In the genomic region with DNA sequence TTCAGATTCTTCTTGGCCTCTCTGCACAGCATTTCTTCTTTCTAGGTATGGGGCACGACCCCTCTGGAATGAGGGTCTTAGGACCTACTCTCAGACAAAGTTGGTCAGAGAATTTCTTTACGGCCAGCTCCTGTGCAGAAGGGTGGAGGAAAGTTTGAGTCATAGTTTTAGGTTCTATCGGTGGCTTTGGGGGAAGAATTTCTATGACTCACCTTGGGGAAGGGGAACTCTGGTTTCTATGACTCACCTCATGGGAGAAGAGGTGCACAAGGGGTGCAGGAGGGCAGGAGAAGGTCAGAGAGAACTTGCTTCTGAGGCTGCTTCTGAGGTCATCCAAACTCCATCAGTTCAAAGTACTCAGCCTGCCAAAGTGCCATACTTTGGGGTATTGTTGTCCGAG, we compare ENCODE assay signal across 9 cellular contexts. TPM values are rescaled to one million over a fixed set of nuclear protein-coding genes. Genes with fewer than 3 reads are reported as not detected.
DNase-seq lines count a peak whose midpoint lies in the region; ATAC-seq and TF ChIP-seq lines count a peak whose summit lies in the region.
"Had no signal": no experiment of that assay in that cellular context is flagged by ENCODE, and none has a peak within 500 bp of the region (broad histone marks: within the 10 kb centered on the region; RNA-seq: fewer than 3 reads in every experiment).

No MANE protein-coding gene starts in this region.

- H3K27me3 Mint-ChIP-seq in activated CD4-positive, alpha-beta memory T cell treated with anti-CD3 and anti-CD28 coated beads, Interleukin-2, amount 10 ng/mL, durations not matched to agents 7 days and 5 days: peaks cover 27% of the 10 kb centered on the region
- H3K27me3 Mint-ChIP-seq in T-helper 17 cell: peaks cover 47% of the 10 kb centered on the region

- no peaks in the 10 kb centered on the region for H3K4me1 ChIP-seq in body of pancreas

- H3K9me3 ChIP-seq in body of pancreas: no peaks in the 10 kb centered on the region
- H3K9me3 ChIP-seq in T-helper 17 cell (ENCODE audit: control insufficient read depth, low read length, poor library complexity, severe bottlenecking): no peaks in the 10 kb centered on the region
- H3K9me3 ChIP-seq: SJSA1 had no signal

- 43 to 51% methylated on average over 4 of the region's 4 CpGs for WGBS in body of pancreas, 2 donors

- TF ChIP-seq CTCF in body of pancreas (IDR thresholded peaks at IDR 0.05): no peak

- DNase-seq in activated CD4-positive, alpha-beta memory T cell treated with anti-CD3 and anti-CD28 coated beads, Interleukin-2, amount 10 ng/mL, durations not matched to agents 7 days and 5 days: peak; percentile 38
- DNase-seq in renal cortical epithelial cell (ENCODE audit: low read depth) (peak; percentile 88), body of pancreas (no peak), T-helper 17 cell (no peak), cerebellar nuclear complex (lab: John Stamatoyannopoulos, UW) (no peak), NCI-H748 treated with DMSO at 0.1 percent for 48 hours (lab: John Stamatoyannopoulos, UW) (no peak)

- no peaks in the 10 kb centered on the region for H3K36me3 Mint-ChIP-seq in activated CD4-positive, alpha-beta memory T cell treated with anti-CD3 and anti-CD28 coated beads, Interleukin-2, amount 10 ng/mL, durations not matched to agents 7 days and 5 days (ENCODE audit: low read depth)
- H3K36me3 Mint-ChIP-seq in T-helper 17 cell (ENCODE audit: low read depth): no peaks in the 10 kb centered on the region

- ATAC-seq in GM19043 (IDR thresholded peaks at IDR 0.05; ENCODE audit: low read depth, unreplicated experiment): peak; percentile 79
- ATAC-seq in HG03095 (IDR thresholded peaks at IDR 0.05; ENCODE audit: unreplicated experiment): peak; percentile 81
- ATAC-seq in body of pancreas: no peak
- no peak for ATAC-seq in T-helper 17 cell

- no peaks in the 10 kb centered on the region for H3K36me3 ChIP-seq in body of pancreas (replicated peaks in 1 of 2; ENCODE audit: insufficient read depth in 1 of 2, low read depth in 2 of 2)
- H3K36me3 ChIP-seq: SJSA1 had no signal

- H3K4me3 Mint-ChIP-seq in activated CD4-positive, alpha-beta memory T cell treated with anti-CD3 and anti-CD28 coated beads, Interleukin-2, amount 10 ng/mL, durations not matched to agents 7 days and 5 days: no peak overlapping the region
- no peak overlapping the region for H3K4me3 Mint-ChIP-seq in T-helper 17 cell

- no peak overlapping the region for H3K27ac ChIP-seq in body of pancreas
- H3K27ac ChIP-seq: SJSA1 had no signal

- H3K27me3 ChIP-seq in body of pancreas: no peaks in the 10 kb centered on the region
- H3K27me3 ChIP-seq: SJSA1 had no signal

- CTCF ChIA-PET in activated CD4-positive, alpha-beta memory T cell treated with anti-CD3 and anti-CD28 coated beads, Interleukin-2, amount 10 ng/mL, durations not matched to agents 7 days and 5 days (lab: Charles Lee): interaction anchor here (0.6 to 1.4 kb wide), 4 partner anchors 1015 to 1371 kb away, joined by 3 to 6 read pairs (median 4); a partner anchor contains a TSS

- no peaks in the 10 kb centered on the region for H3K9me3 Mint-ChIP-seq in activated CD4-positive, alpha-beta memory T cell treated with anti-CD3 and anti-CD28 coated beads, Interleukin-2, amount 10 ng/mL, durations not matched to agents 7 days and 5 days

- no peak for TF ChIP-seq POLR2A in body of pancreas (IDR thresholded peaks at IDR 0.05)

- peaks cover 17% of the 10 kb centered on the region for H3K4me1 Mint-ChIP-seq in activated CD4-positive, alpha-beta memory T cell treated with anti-CD3 and anti-CD28 coated beads, Interleukin-2, amount 10 ng/mL, durations not matched to agents 7 days and 5 days
- no peaks in the 10 kb centered on the region for H3K4me1 Mint-ChIP-seq in T-helper 17 cell

- H3K4me3 ChIP-seq in body of pancreas: no peak overlapping the region
- H3K4me3 ChIP-seq: SJSA1 had no signal

- intact Hi-C loops in body of pancreas (cut with DNase I): no loop called here

- H3K27ac Mint-ChIP-seq in activated CD4-positive, alpha-beta memory T cell treated with anti-CD3 and anti-CD28 coated beads, Interleukin-2, amount 10 ng/mL, durations not matched to agents 7 days and 5 days: peak overlapping the region; percentile 2
- no peak overlapping the region for H3K27ac Mint-ChIP-seq in T-helper 17 cell

- POLR2A ChIA-PET in activated CD4-positive, alpha-beta memory T cell treated with anti-CD3 and anti-CD28 coated beads, Interleukin-2, amount 10 ng/mL, durations not matched to agents 7 days and 5 days (lab: Charles Lee): no interaction called here

RNA-seq across cellular contexts. Expression of a gene that starts 2.5 kb away (rescaled TPM):
- not detected for total RNA-seq in activated CD4-positive, alpha-beta memory T cell treated with anti-CD3 and anti-CD28 coated beads, Interleukin-2, amount 10 ng/mL, durations not matched to agents 7 days and 5 days
- total RNA-seq in renal cortical epithelial cell (not detected in 2 replicates), body of pancreas (not detected), T-helper 17 cell (not detected)

Comparison
In these comparisons a context has a peak if more than half of its experiments do, and no peak if none do; other contexts are left out.
1. ATAC-seq: peak in GM19043 (single experiment) and HG03095 (single experiment); none in body of pancreas (single experiment) and T-helper 17 cell (single experiment).
2. DNase-seq: peak in activated CD4-positive, alpha-beta memory T cell treated with anti-CD3 and anti-CD28 coated beads, Interleukin-2, amount 10 ng/mL, durations not matched to agents 7 days and 5 days (single experiment) and renal cortical epithelial cell (single experiment); none in body of pancreas (0 of 4), T-helper 17 cell (0 of 3), cerebellar nuclear complex (0 of 2) and NCI-H748 treated with DMSO at 0.1 percent for 48 hours (single experiment).